ENCODE assay signal across 8 cellular contexts in genomic region chr2:188369365-188369764, GRCh38.
DNase-seq lines count a peak whose midpoint lies in the region; ATAC-seq, FAIRE-seq and TF ChIP-seq lines count a peak whose summit lies in the region.

No MANE protein-coding gene starts in this region.

- DNase-seq in EH (ENCODE audit: low read depth), result peak; percentile 76
- peak; percentile 70 for DNase-seq in endothelial cell of umbilical vein (ENCODE audit: low read depth, low spot score)
- DNase-seq in middle frontal gyrus (ENCODE audit: extremely low spot score, low spot score), result peak; percentile 29
- DNase-seq in DMS79 treated with DMSO at 0.1 percent for 48 hours (lab: John Stamatoyannopoulos, UW), result no peak
- DNase-seq in activated CD8-positive, alpha-beta memory T cell treated with anti-CD3 and anti-CD28 coated beads, Interleukin-2, amount 50 U/mL, for 48 hours, result no peak

- H3K27me3 ChIP-seq in OCI-LY1 (ENCODE audit: insufficient read depth, low read length), result no peaks in the 10 kb centered on the region
- H3K27me3 ChIP-seq in endothelial cell of umbilical vein (ENCODE audit: control insufficient read depth in 2 of 2, insufficient read depth in 2 of 2, low read length in 2 of 2), result no peaks in the 10 kb centered on the region

- peak; percentile 28 for FAIRE-seq in endothelial cell of umbilical vein (lab: Jason Lieb, UNC)

- H3K79me2 ChIP-seq in OCI-LY1 (ENCODE audit: insufficient read depth, low read length) (no peaks in the 10 kb centered on the region), endothelial cell of umbilical vein (ENCODE audit: control insufficient read depth, insufficient read depth, low read length) (peaks cover 4% of the 10 kb centered on the region)

- POLR2A ChIA-PET in endothelial cell of umbilical vein (lab: Charles Lee), result interaction anchor here (1.0 kb wide), 1 partner anchor 77 kb away, joined by 4 read pairs; no protein-coding TSS in a partner anchor

- no peak overlapping the region for H3K4me3 ChIP-seq in OCI-LY1 (ENCODE audit: low read depth, low read length, poor library complexity, severe bottlenecking)
- no peak overlapping the region for H3K4me3 ChIP-seq in endothelial cell of umbilical vein (replicated peaks in 1 of 3; ENCODE audit: insufficient read depth in 1 of 3, low read depth in 1 of 3, low read length in 3 of 3)

- CTCF ChIA-PET in endothelial cell of umbilical vein (lab: Charles Lee), result interaction anchor here (0.6 to 7.5 kb wide), 42 partner anchors 8 to 1507 kb away, joined by 3 to 122 read pairs (median 4); partner anchors contain the start of gene GULP1

- no peak for TF ChIP-seq POLR2A in endothelial cell of umbilical vein (IDR thresholded peaks at IDR 0.05; ENCODE audit: low read depth, low read length)

- ATAC-seq in GM19328 (IDR thresholded peaks at IDR 0.05; ENCODE audit: unreplicated experiment), result peak; percentile 85
- peak; percentile 91 for ATAC-seq in HG03159 (IDR thresholded peaks at IDR 0.05; ENCODE audit: unreplicated experiment)

- TF ChIP-seq CTCF in OCI-LY1 (IDR thresholded peaks at IDR 0.05; ENCODE audit: low read length) (peak; percentile 72), endothelial cell of umbilical vein (IDR thresholded peaks at IDR 0.05; ENCODE audit: extremely low read depth in 1 of 2, insufficient read depth in 1 of 2, low read depth in 1 of 2, low read length in 2 of 2) (peak; percentile 53 to 76)

- H3K9me3 ChIP-seq in OCI-LY1 (ENCODE audit: low read length), result no peaks in the 10 kb centered on the region
- H3K9me3 ChIP-seq in endothelial cell of umbilical vein (replicated peaks; ENCODE audit: control insufficient read depth, insufficient read depth, low read length), result no peaks in the 10 kb centered on the region

- BruUV-seq in endothelial cell of umbilical vein (replicated peaks; lab: Mats Ljungman, UMichigan), result no TSS peak

- H3F3A ChIP-seq in OCI-LY1 (ENCODE audit: insufficient read depth, low read length), result no peaks in the 10 kb centered on the region

- no peaks in the 10 kb centered on the region for H3K36me3 ChIP-seq in OCI-LY1 (ENCODE audit: insufficient read depth, low read length)
- H3K36me3 ChIP-seq in endothelial cell of umbilical vein (ENCODE audit: control insufficient read depth in 2 of 2, extremely low read depth in 1 of 2, insufficient read depth in 2 of 2, low read length in 2 of 2), result no peaks in the 10 kb centered on the region

- H3K4me2 ChIP-seq in OCI-LY1 (ENCODE audit: low read length) (no peak overlapping the region), endothelial cell of umbilical vein (ENCODE audit: insufficient read depth, low read length) (no peak overlapping the region)

- no peaks in the 10 kb centered on the region for H3K9me2 ChIP-seq in OCI-LY1 (ENCODE audit: low read depth, low read length)

- H3K27ac ChIP-seq in OCI-LY1 (ENCODE audit: low read depth, low read length, poor library complexity, severe bottlenecking) (no peak overlapping the region), endothelial cell of umbilical vein (ENCODE audit: insufficient read depth, low read depth, low read length) (no peak overlapping the region)

- H3K9ac ChIP-seq in OCI-LY1 (ENCODE audit: low read length), result no peak overlapping the region
- H3K9ac ChIP-seq in endothelial cell of umbilical vein (replicated peaks; ENCODE audit: extremely low read depth, insufficient read depth, low read length), result no peak overlapping the region

- H4K20me1 ChIP-seq in OCI-LY1 (ENCODE audit: insufficient read depth, low read length) (no peaks in the 10 kb centered on the region), endothelial cell of umbilical vein (replicated peaks; ENCODE audit: control insufficient read depth, extremely low read depth, insufficient read depth, low read length) (no peaks in the 10 kb centered on the region)

- H2AFZ ChIP-seq in OCI-LY1 (ENCODE audit: low read length) (no peak overlapping the region), endothelial cell of umbilical vein (ENCODE audit: low read depth, low read length) (no peak overlapping the region)

- dilution Hi-C loops in endothelial cell of umbilical vein (cut with MboI; ENCODE audit: extremely low pct_ligation_motif_present, low sequenced_read_pairs), result no loop called here

- intact Hi-C loops in endothelial cell of umbilical vein (cut with micrococcal nuclease), result loop anchor here (1.0 to 10.0 kb wide), 5 partner anchors 37 to 787 kb away; partner anchors contain the start of gene GULP1

- H3K4me1 ChIP-seq in OCI-LY1 (ENCODE audit: insufficient read depth, low read length, severe bottlenecking) (no peaks in the 10 kb centered on the region), endothelial cell of umbilical vein (ENCODE audit: control insufficient read depth, extremely low read depth, insufficient read depth, low read length) (no peaks in the 10 kb centered on the region)

- H3K9me1 ChIP-seq in endothelial cell of umbilical vein (replicated peaks; ENCODE audit: control insufficient read depth, extremely low read depth, insufficient read depth, low read length), result no peaks in the 10 kb centered on the region

TF ChIP-seq in endothelial cell of umbilical vein, 7 proteins besides CTCF, POLR2A, EP300 and RAD21:
- TF ChIP-seq FOS (IDR thresholded peaks at IDR 0.05; ENCODE audit: borderline replicate concordance, insufficient read depth, low read length) (no peak), MYC (IDR thresholded peaks at IDR 0.05; ENCODE audit: low read depth, low read length) (no peak), GATA2 (IDR thresholded peaks at IDR 0.05; ENCODE audit: insufficient read depth, insufficient read length, low read depth, low read length) (no peak), JUN (IDR thresholded peaks at IDR 0.05; ENCODE audit: borderline replicate concordance, insufficient read depth, insufficient read length, low read depth) (no peak), EZH2 (IDR thresholded peaks at IDR 0.05; ENCODE audit: borderline replicate concordance, low read depth, low read length, severe bottlenecking) (no peak), POLR2AphosphoS5 (IDR thresholded peaks at IDR 0.05; ENCODE audit: insufficient read depth, low read depth, low read length) (no peak)
- TF ChIP-seq, protein P1, sequence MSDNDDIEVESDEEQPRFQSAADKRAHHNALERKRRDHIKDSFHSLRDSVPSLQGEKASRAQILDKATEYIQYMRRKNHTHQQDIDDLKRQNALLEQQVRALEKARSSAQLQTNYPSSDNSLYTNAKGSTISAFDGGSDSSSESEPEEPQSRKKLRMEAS (IDR thresholded peaks at IDR 0.05; ENCODE audit: insufficient read depth, insufficient read length), result no peak

Comparison
In these comparisons a context has a peak if more than half of its experiments do, and no peak if none do; other contexts are left out.
1. DNase-seq: peak in EH (single experiment), endothelial cell of umbilical vein (single experiment) and middle frontal gyrus (single experiment); none in DMS79 treated with DMSO at 0.1 percent for 48 hours (single experiment) and activated CD8-positive, alpha-beta memory T cell treated with anti-CD3 and anti-CD28 coated beads, Interleukin-2, amount 50 U/mL, for 48 hours (single experiment).